14 cellular contexts compared by ENCODE assay signal in the genomic region with DNA sequence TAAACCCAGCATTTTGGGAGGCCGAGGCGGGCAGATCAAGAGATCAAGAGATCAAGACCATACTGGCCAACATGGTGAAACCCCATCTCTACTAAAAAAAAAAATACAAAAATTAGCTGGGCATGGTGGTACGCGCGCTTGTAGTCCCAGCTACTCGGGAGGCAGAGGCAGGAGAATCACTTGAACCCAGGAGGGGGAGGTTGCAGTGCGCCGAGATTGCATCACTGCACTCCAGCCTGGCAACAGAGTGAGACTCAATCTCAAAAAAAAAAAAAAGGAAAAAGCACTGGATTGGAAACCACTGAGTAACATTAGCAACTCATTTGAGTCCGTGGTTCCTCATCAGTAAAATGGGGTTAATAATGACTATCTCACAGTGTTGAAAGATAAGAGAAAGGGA. TPM values are rescaled to one million over a fixed set of nuclear protein-coding genes. Genes with fewer than 3 reads are reported as not detected.
"Had no signal": no experiment of that assay in that cellular context is flagged by ENCODE, and none has a peak within 500 bp of the region (broad histone marks: within the 10 kb centered on the region; RNA-seq: fewer than 3 reads in every experiment).

No MANE protein-coding gene starts in this region.

RNA-seq across cellular contexts. Expression of a gene that starts 49.4 kb away (rescaled TPM):
- total RNA-seq: dermis blood vessel endothelial cell, gastrocnemius medialis, glomerular endothelial cell, heart right ventricle, kidney epithelial cell, left cardiac atrium, left lung, left ventricle myocardium superior, lower lobe of right lung, lung microvascular endothelial cell, mesenteric fat pad, mucosa of descending colon, myocyte had no signal
- polyA plus RNA-seq: heart right ventricle, keratinocyte had no signal
